11 cellular contexts compared by ENCODE assay signal in genomic region chr6:6890400-6890858, GRCh38.
DNase-seq lines count a peak whose midpoint lies in the region; ATAC-seq and TF ChIP-seq lines count a peak whose summit lies in the region.
"Had no signal": no experiment of that assay in that cellular context is flagged by ENCODE, and none has a peak within 500 bp of the region (broad histone marks: within the 10 kb centered on the region; RNA-seq: fewer than 3 reads in every experiment).

No MANE protein-coding gene starts in this region.

- H3K4me1 ChIP-seq in HCT116 (ENCODE audit: control insufficient read depth in 1 of 2, insufficient read depth in 2 of 2, low read length in 2 of 2) (peaks cover 0 to 21% of the 10 kb centered on the region in 2 experiments; a peak in 2 of 4 replicates), SJCRH30 (peaks cover 18% of the 10 kb centered on the region), heart left ventricle (peaks cover 0 to 43% (median 19%) of the 10 kb centered on the region in 12 donors)

- RAD21 ChIA-PET in HCT116 (lab: Charles Lee; ENCODE audit: low non-redundant PET in 1 of 2, low total read pairs in 2 of 2, uncharacterized antibody in 2 of 2, unreplicated experiment in 2 of 2), result no interaction called here

- CTCF ChIA-PET in HCT116 (lab: Charles Lee), result no interaction called here

- no peak overlapping the region for H3K9ac ChIP-seq in HCT116 (ENCODE audit: low read length)

- H3K9me2 ChIP-seq in HCT116 (ENCODE audit: insufficient read depth), result no peaks in the 10 kb centered on the region

- H3K27ac ChIP-seq in HCT116 (ENCODE audit: low read depth, low read length) (no peak overlapping the region), SJCRH30 (no peak overlapping the region), heart left ventricle (peak overlapping the region in 9 of 12 donors; percentile 34 to 87 (median 74)), coronary artery (no peak overlapping the region)
- H3K27ac ChIP-seq: SK-N-MC had no signal

- DNase-seq in HCT116 (ENCODE audit: low read depth, low spot score) (no peak), SJCRH30 (peak; percentile 20 to 43), heart left ventricle (peak; percentile 38 to 76 (median 63)), sciatic nerve (ENCODE audit: low spot score) (no peak), hippocampal formation (lab: John Stamatoyannopoulos, UW) (no peak), dermis blood vessel endothelial cell (no peak), NCI-H2227 (lab: John Stamatoyannopoulos, UW; ENCODE audit: unreplicated experiment) (no peak), coronary artery (ENCODE audit: low spot score) (no peak)
- DNase-seq: foreskin melanocyte; stimulated activated naive CD8-positive, alpha-beta T cell treated with anti-CD3 and anti-CD28 coated beads, Interleukin-15, amount 100 ng/mL, for 72 hours had no signal

- 8 to 25% (median 19%) methylated on average over 6 of the region's 6 CpGs for WGBS in heart left ventricle, 4 donors

- H4K20me1 ChIP-seq in HCT116 (ENCODE audit: insufficient read depth), result no peaks in the 10 kb centered on the region

- H3K4me3 ChIP-seq in HCT116 (replicated peaks in 1 of 2; ENCODE audit: low read depth in 1 of 2, low read length in 2 of 2) (no peak overlapping the region), SJCRH30 (no peak overlapping the region), heart left ventricle (peak overlapping the region in 1 of 12 donors; percentile 23), coronary artery (no peak overlapping the region)
- H3K4me3 ChIP-seq: SK-N-MC had no signal

- H2AFZ ChIP-seq in HCT116 (ENCODE audit: low read depth, low read length, poor library complexity, severe bottlenecking), result no peak overlapping the region

- H3K27me3 ChIP-seq in HCT116 (ENCODE audit: insufficient read depth, low read length) (no peaks in the 10 kb centered on the region), SJCRH30 (no peaks in the 10 kb centered on the region), heart left ventricle (no peaks in the 10 kb centered on the region)

- H3K9me3 ChIP-seq in HCT116 (ENCODE audit: control insufficient read depth in 1 of 2, insufficient read depth in 1 of 2, low read depth in 1 of 2, low read length in 2 of 2), result no peaks in the 10 kb centered on the region
- H3K9me3 ChIP-seq in SJCRH30 (replicated peaks), result no peaks in the 10 kb centered on the region
- H3K9me3 ChIP-seq in heart left ventricle, result no peaks in the 10 kb centered on the region

- ATAC-seq in HCT116, result peak; percentile 81
- peak in 3 of 4 donors; percentile 46 to 56 (median 55) for ATAC-seq in heart left ventricle
- ATAC-seq in sciatic nerve, result peak; percentile 63
- ATAC-seq: stimulated activated naive CD8-positive, alpha-beta T cell treated with anti-CD3 and anti-CD28 coated beads, Interleukin-15, amount 100 ng/mL, for 72 hours had no signal

- TF ChIP-seq POLR2A in HCT116 (IDR thresholded peaks at IDR 0.05; ENCODE audit: borderline replicate concordance, extremely low read depth, insufficient read depth, insufficient read length), result no peak
- no peak for TF ChIP-seq POLR2A in heart left ventricle (IDR thresholded peaks at IDR 0.05)

- POLR2A ChIA-PET in HCT116 (lab: Charles Lee), result no interaction called here

- TF ChIP-seq CTCF in HCT116 (IDR thresholded peaks at IDR 0.05 in 2 of 3, conservative IDR thresholded peaks at IDR 0.05 in 1 of 3; ENCODE audit: borderline replicate concordance in 1 of 3, insufficient read depth in 1 of 3, low read depth in 2 of 3, low read length in 2 of 3) (no peak), heart left ventricle (IDR thresholded peaks at IDR 0.05) (no peak), coronary artery (IDR thresholded peaks at IDR 0.05) (no peak)

- no peaks in the 10 kb centered on the region for H3K79me2 ChIP-seq in HCT116 (ENCODE audit: insufficient read depth, low read length)

- intact Hi-C loops in HCT116 (cut with micrococcal nuclease), result no loop called here
- intact Hi-C loops in heart left ventricle (cut with DNase I), result loop anchor here in 5 of 10 donors (5.0 to 10.0 kb wide), 3 partner anchors 143 to 354 kb away; no protein-coding TSS in a partner anchor
- intact Hi-C loops in sciatic nerve (cut with DNase I), result no loop called here

- no TSS peak for BruUV-seq in HCT116 (replicated peaks; lab: Mats Ljungman, UMichigan)

- TF ChIP-seq RAD21 in HCT116 (IDR thresholded peaks at IDR 0.05; ENCODE audit: low read depth), result no peak

- H3K4me2 ChIP-seq in HCT116 (ENCODE audit: low read length), result no peak overlapping the region

- H3K36me3 ChIP-seq in HCT116 (ENCODE audit: control insufficient read depth in 1 of 2, insufficient read depth in 2 of 2, low read length in 2 of 2), result no peaks in the 10 kb centered on the region
- H3K36me3 ChIP-seq in SJCRH30, result no peaks in the 10 kb centered on the region
- H3K36me3 ChIP-seq in heart left ventricle, result no peaks in the 10 kb centered on the region

TF ChIP-seq in HCT116, 20 proteins besides CTCF, POLR2A, EP300 and RAD21:
- TF ChIP-seq MAX (IDR thresholded peaks at IDR 0.05) (no peak), YY1 (IDR thresholded peaks at IDR 0.05; ENCODE audit: extremely low read depth, insufficient replicate concordance, low read depth, low read length) (no peak), FOSL1 (IDR thresholded peaks at IDR 0.05; ENCODE audit: low read depth) (no peak), ATF3 (IDR thresholded peaks at IDR 0.05) (no peak), JUND (IDR thresholded peaks at IDR 0.05) (no peak), EGR1 (IDR thresholded peaks at IDR 0.05; ENCODE audit: low read depth) (no peak), ZFX (IDR thresholded peaks at IDR 0.05) (no peak), ELF1 (IDR thresholded peaks at IDR 0.05; ENCODE audit: borderline replicate concordance, low read depth) (no peak), SRF (IDR thresholded peaks at IDR 0.05; ENCODE audit: low read depth) (no peak), EZH2 (IDR thresholded peaks at IDR 0.05) (no peak), POLR2AphosphoS5 (IDR thresholded peaks at IDR 0.05; ENCODE audit: low read depth, low read length) (no peak)

Comparison
In these comparisons a context has a peak if more than half of its experiments do, and no peak if none do; other contexts are left out.
1. DNase-seq: peak in SJCRH30 (2 of 2) and heart left ventricle (5 of 5); none in HCT116 (single experiment), sciatic nerve (single experiment), hippocampal formation (0 of 2), dermis blood vessel endothelial cell (single experiment), NCI-H2227 (single experiment) and coronary artery (single experiment).
2. H3K27ac ChIP-seq: peak in heart left ventricle (9 of 12); none in HCT116 (single experiment), SJCRH30 (single experiment) and coronary artery (0 of 2).
3. Peak in every context shown above with its lines, with median percentiles within 50 percentile points of each other: ATAC-seq.